In genomic region chr3:133633439-133633838, GRCh38 we compare ENCODE assay signal across 25 cellular contexts.
"Had no signal": no experiment of that assay in that cellular context is flagged by ENCODE, and none has a peak within 500 bp of the region (broad histone marks: within the 10 kb centered on the region; RNA-seq: fewer than 3 reads in every experiment).

No MANE protein-coding gene starts in this region.

- DNase-seq: activated CD4-positive, alpha-beta T cell treated with anti-CD3 and anti-CD28 coated beads, Interleukin-2, amount 10 ng/mL, durations not matched to agents 24 days and 14 days; activated CD4-positive, alpha-beta T cell treated with anti-CD3 and anti-CD28 coated beads, Interleukin-2, amount 50 U/mL, for 4 hours; activated CD8-positive, alpha-beta memory T cell treated with anti-CD3 and anti-CD28 coated beads, Interleukin-2, amount 50 U/mL, for 4 hours; activated gamma-delta T cell treated with Interleukin-2 at 50 U/mL for 16 hours; activated naive CD4-positive, alpha-beta T cell treated with anti-CD3 and anti-CD28 coated beads for 36 hours; activated T-cell treated with anti-CD3 and anti-CD28 coated beads for 4 hours; activated T-cell treated with anti-CD3 and anti-CD28 coated beads, Interleukin-2, amount 50 U/mL, for 4 hours; adrenal gland; body of pancreas; central memory CD4-positive, alpha-beta T cell; NCI-H1105; NCI-H1436 treated with DMSO at 0.1 percent for 48 hours; NCI-H1694 treated with DMSO at 0.1 percent for 48 hours; NCI-H2029; NCI-H345; NCI-H524 treated with DMSO at 0.1 percent for 48 hours; SHP77; SJCRH30 had no signal

- H3K27me3 Mint-ChIP-seq: activated CD4-positive, alpha-beta T cell treated with anti-CD3 and anti-CD28 coated beads, Interleukin-2, amount 10 ng/mL, durations not matched to agents 24 days and 14 days had no signal

- ATAC-seq: activated naive CD4-positive, alpha-beta T cell treated with anti-CD3 and anti-CD28 coated beads, Interleukin-2, amount 50 U/mL, for 72 hours; activated T-cell treated with anti-CD3 and anti-CD28 coated beads, Interleukin-2, amount 50 U/mL, for 4 hours; body of pancreas; Panc1 had no signal

- H3K4me3 ChIP-seq: adrenal gland, body of pancreas, SJCRH30, SK-N-MC had no signal

- H3K9me3 Mint-ChIP-seq: activated CD4-positive, alpha-beta T cell treated with anti-CD3 and anti-CD28 coated beads, Interleukin-2, amount 10 ng/mL, durations not matched to agents 24 days and 14 days; activated naive CD4-positive, alpha-beta T cell treated with anti-CD3 and anti-CD28 coated beads for 36 hours; activated naive CD4-positive, alpha-beta T cell treated with anti-CD3 and anti-CD28 coated beads, Interleukin-2, amount 50 U/mL, for 72 hours; activated T-cell treated with anti-CD3 and anti-CD28 coated beads, Interleukin-2, amount 50 U/mL, for 4 hours; activated T-helper 1 cell treated with anti-CD3 and anti-CD28 coated beads, Interleukin-12 subunit alpha, Interleukin-12 subunit beta, Interleukin-2, Interleukin-4 antibody, amounts not matched to agents 30 ng/mL and 10 ng/mL and 1 ng/mL, durations not matched to agents 14 hours and 24 hours and 36 hours; T-helper 1 cell treated with Interleukin-12 subunit alpha and Interleukin-12 subunit beta and Interleukin-4 antibody, amounts not matched to agents 30 μg/mL and 1 μg/mL, for 36 hours; T-helper 2 cell treated with Interferon-gamma antibody and Interleukin-4, amounts not matched to agents 5 μg/mL and 100 μg/mL, for 36 hours had no signal

- H3K9me3 ChIP-seq: adrenal gland, body of pancreas, SJCRH30 had no signal

- H3K27ac Mint-ChIP-seq: activated CD4-positive, alpha-beta T cell treated with anti-CD3 and anti-CD28 coated beads, Interleukin-2, amount 10 ng/mL, durations not matched to agents 24 days and 14 days; activated naive CD4-positive, alpha-beta T cell treated with anti-CD3 and anti-CD28 coated beads for 36 hours; activated naive CD4-positive, alpha-beta T cell treated with anti-CD3 and anti-CD28 coated beads, Interleukin-2, amount 50 U/mL, for 72 hours; activated T-helper 1 cell treated with anti-CD3 and anti-CD28 coated beads, Interleukin-12 subunit alpha, Interleukin-12 subunit beta, Interleukin-2, Interleukin-4 antibody, amounts not matched to agents 30 ng/mL and 10 ng/mL and 1 ng/mL, durations not matched to agents 14 hours and 24 hours and 36 hours; T-helper 1 cell treated with Interleukin-12 subunit alpha and Interleukin-12 subunit beta and Interleukin-4 antibody, amounts not matched to agents 30 μg/mL and 1 μg/mL, for 36 hours; T-helper 2 cell treated with Interferon-gamma antibody and Interleukin-4, amounts not matched to agents 5 μg/mL and 100 μg/mL, for 36 hours had no signal

- H3K4me3 Mint-ChIP-seq: activated CD4-positive, alpha-beta T cell treated with anti-CD3 and anti-CD28 coated beads, Interleukin-2, amount 10 ng/mL, durations not matched to agents 24 days and 14 days; activated naive CD4-positive, alpha-beta T cell treated with anti-CD3 and anti-CD28 coated beads for 36 hours; activated T-cell treated with anti-CD3 and anti-CD28 coated beads, Interleukin-2, amount 50 U/mL, for 4 hours; activated T-helper 1 cell treated with anti-CD3 and anti-CD28 coated beads, Interleukin-12 subunit alpha, Interleukin-12 subunit beta, Interleukin-2, Interleukin-4 antibody, amounts not matched to agents 30 ng/mL and 10 ng/mL and 1 ng/mL, durations not matched to agents 14 hours and 24 hours and 36 hours; T-helper 1 cell treated with Interleukin-12 subunit alpha and Interleukin-12 subunit beta and Interleukin-4 antibody, amounts not matched to agents 30 μg/mL and 1 μg/mL, for 36 hours; T-helper 2 cell treated with Interferon-gamma antibody and Interleukin-4, amounts not matched to agents 5 μg/mL and 100 μg/mL, for 36 hours had no signal

- H3K4me1 ChIP-seq: adrenal gland, body of pancreas, SJCRH30 had no signal

- FAIRE-seq: TTC549 had no signal

- H3K27me3 ChIP-seq: adrenal gland, body of pancreas, SJCRH30 had no signal
